ENCODE assay signal across 8 cellular contexts in genomic region chr16:31265329-31266245, GRCh38. TPM values are rescaled to one million over a fixed set of nuclear protein-coding genes. Genes with fewer than 3 reads are reported as not detected.
DNase-seq lines count a peak whose midpoint lies in the region; ATAC-seq, FAIRE-seq and TF ChIP-seq lines count a peak whose summit lies in the region.

No MANE protein-coding gene starts in this region.

- TF ChIP-seq CTCF in keratinocyte (optimal IDR thresholded peaks at IDR 0.05 in 1 of 3, IDR thresholded peaks at IDR 0.05 in 1 of 3, conservative IDR thresholded peaks at IDR 0.05 in 1 of 3; ENCODE audit: extremely low read depth in 1 of 3, insufficient read depth in 2 of 3, low read length in 3 of 3) = peak in 2 of 3 experiments; percentile 5 to 19

- no peaks in the 10 kb centered on the region for H4K20me1 ChIP-seq in keratinocyte (ENCODE audit: control insufficient read depth, extremely low read depth, insufficient read depth, low read length)

- H3K9ac ChIP-seq in keratinocyte (ENCODE audit: control insufficient read depth, extremely low read depth, insufficient read depth, low read length) = peak overlapping the region; percentile 78

- H3K27me3 ChIP-seq in keratinocyte (ENCODE audit: control insufficient read depth, extremely low read depth, insufficient read depth, low read length) = no peaks in the 10 kb centered on the region

- peak overlapping the region; percentile 73 for H3K4me2 ChIP-seq in keratinocyte (ENCODE audit: control insufficient read depth, extremely low read depth, insufficient read depth, low read depth, low read length)

- ATAC-seq in GM21576 (IDR thresholded peaks at IDR 0.05; ENCODE audit: unreplicated experiment) = peak; percentile 86

- FAIRE-seq in keratinocyte (lab: Jason Lieb, UNC) = peak; percentile 57

- H3K4me3 ChIP-seq in keratinocyte (ENCODE audit: control insufficient read depth in 2 of 3, extremely low read depth in 1 of 3, insufficient read depth in 2 of 3, low read depth in 1 of 3, low read length in 3 of 3) = peak overlapping the region in 1 of 3 experiments; percentile 27

- in situ Hi-C loops in Caki2 (cut with HindIII; ENCODE audit: low pct_unique_long_range_greater_than_20kb, low sequenced_read_pairs) (no loop called here), KBM-7 (cut with MboI; ENCODE audit: low pct_unique_long_range_greater_than_20kb, low sequenced_read_pairs) (no loop called here)

- dilution Hi-C loops in keratinocyte (cut with MboI; ENCODE audit: extremely low pct_ligation_motif_present, low sequenced_read_pairs) = no loop called here

- peak; percentile 96 for DNase-seq in Caki2 (ENCODE audit: low read depth)
- peak; percentile 25 for DNase-seq in KBM-7
- peak; percentile 70 for DNase-seq in activated T-cell treated with anti-CD3 and anti-CD28 coated beads for 24 hours (ENCODE audit: low read depth)
- peak; percentile 80 for DNase-seq in keratinocyte (ENCODE audit: low read depth, low spot score)
- DNase-seq in stimulated activated CD8-positive, alpha-beta memory T cell treated with anti-CD3 and anti-CD28 coated beads, Interleukin-7, amount 100 ng/mL, for 1 hour (ENCODE audit: low read depth in 2 of 2) = peak; percentile 18 to 36
- no peak for DNase-seq in ecto neural progenitor cell (ENCODE audit: low spot score)
- no peak for DNase-seq in C1 segment of cervical spinal cord (lab: John Stamatoyannopoulos, UW)

- H3K4me1 ChIP-seq in keratinocyte (ENCODE audit: control insufficient read depth, extremely low read depth, insufficient read depth, low read length) = peaks cover 20% of the 10 kb centered on the region

- H3K79me2 ChIP-seq in keratinocyte (ENCODE audit: control insufficient read depth, insufficient read depth, low read length) = no peaks in the 10 kb centered on the region

- no peaks in the 10 kb centered on the region for H3K9me3 ChIP-seq in keratinocyte (ENCODE audit: control insufficient read depth, low read depth, low read length)

- no peaks in the 10 kb centered on the region for H3K36me3 ChIP-seq in keratinocyte (ENCODE audit: control insufficient read depth in 2 of 2, extremely low read depth in 1 of 2, insufficient read depth in 2 of 2, low read length in 2 of 2)

- H3K9me1 ChIP-seq in keratinocyte (ENCODE audit: control insufficient read depth, extremely low read depth, insufficient read depth, low read length) = no peaks in the 10 kb centered on the region

- H2AFZ ChIP-seq in keratinocyte (ENCODE audit: control insufficient read depth, low read length) = peak overlapping the region; percentile 49

- peak overlapping the region; percentile 86 for H3K27ac ChIP-seq in keratinocyte (ENCODE audit: control insufficient read depth, insufficient read depth, low read length)

RNA-seq across cellular contexts. Expression of gene ITGAM, which starts 5.8 kb away (rescaled TPM):
- total RNA-seq in Caki2 (2014; rRNA removed; shearing (Covaris generic); ENCODE audit: low replicate concordance) = 2.0 and 3.6 TPM in 2 replicates
- 0.11 to 0.30 TPM (median 0.13 TPM) in 3 replicates for polyA plus RNA-seq in keratinocyte
- 0.14 TPM for polyA plus RNA-seq in keratinocyte (2011; ENCODE audit: low read depth)
- polyA plus RNA-seq in keratinocyte (2011; cell fraction: cytosol; rRNA removed) = 0.06 TPM in 2 replicates
- 0.36 and 0.57 TPM in 2 replicates for polyA plus RNA-seq in keratinocyte (2011; cell fraction: nucleus; rRNA removed)
- 0.13 and 0.35 TPM in 2 replicates for polyA plus RNA-seq in keratinocyte (2012; ENCODE audit: low replicate concordance)
- 0.10 to 1.6 TPM (median 0.13 TPM) in 3 replicates for polyA minus RNA-seq in keratinocyte
- polyA minus RNA-seq in keratinocyte (2011; cell fraction: cytosol; rRNA and poly(A)+ RNA removed) = not detected
- not detected in 2 replicates for polyA minus RNA-seq in keratinocyte (2011; cell fraction: nucleus; rRNA and poly(A)+ RNA removed)

RNA-seq across cellular contexts. Expression of gene PYDC1, which starts 48.7 kb away (rescaled TPM):
- not detected in 2 replicates for total RNA-seq in Caki2 (2014; rRNA removed; shearing (Covaris generic); ENCODE audit: low replicate concordance)
- polyA plus RNA-seq in keratinocyte = not detected in 3 replicates
- polyA plus RNA-seq in keratinocyte (2011; ENCODE audit: low read depth) = 5.0 TPM
- polyA plus RNA-seq in keratinocyte (2011; cell fraction: cytosol; rRNA removed) = not detected in 2 replicates
- 0.17 TPM in 1 of 2 replicates, not detected in the other for polyA plus RNA-seq in keratinocyte (2011; cell fraction: nucleus; rRNA removed)
- polyA plus RNA-seq in keratinocyte (2012; ENCODE audit: low replicate concordance) = 9.4 TPM in 1 of 2 replicates, not detected in the other
- not detected in 3 replicates for polyA minus RNA-seq in keratinocyte
- polyA minus RNA-seq in keratinocyte (2011; cell fraction: cytosol; rRNA and poly(A)+ RNA removed) = not detected
- not detected in 2 replicates for polyA minus RNA-seq in keratinocyte (2011; cell fraction: nucleus; rRNA and poly(A)+ RNA removed)

RNA-seq across cellular contexts. Expression of gene TRIM72, which starts 51.7 kb away (rescaled TPM):
- total RNA-seq in Caki2 (2014; rRNA removed; shearing (Covaris generic); ENCODE audit: low replicate concordance) = not detected in 2 replicates
- under 0.01 TPM in 1 of 3 replicates, not detected in the others for polyA plus RNA-seq in keratinocyte
- 0.06 TPM for polyA plus RNA-seq in keratinocyte (2011; ENCODE audit: low read depth)
- polyA plus RNA-seq in keratinocyte (2011; cell fraction: cytosol; rRNA removed) = not detected in 2 replicates
- polyA plus RNA-seq in keratinocyte (2011; cell fraction: nucleus; rRNA removed) = 0.01 and 0.04 TPM in 2 replicates
- 0.06 TPM in 1 of 2 replicates, not detected in the other for polyA plus RNA-seq in keratinocyte (2012; ENCODE audit: low replicate concordance)
- polyA minus RNA-seq in keratinocyte = not detected in 3 replicates
- not detected for polyA minus RNA-seq in keratinocyte (2011; cell fraction: cytosol; rRNA and poly(A)+ RNA removed)
- not detected in 2 replicates for polyA minus RNA-seq in keratinocyte (2011; cell fraction: nucleus; rRNA and poly(A)+ RNA removed)

Comparison
In these comparisons a context has a peak if more than half of its experiments do, and no peak if none do; other contexts are left out.
1. DNase-seq: peak in Caki2 (single experiment), KBM-7 (single experiment), activated T-cell treated with anti-CD3 and anti-CD28 coated beads for 24 hours (single experiment), keratinocyte (single experiment) and stimulated activated CD8-positive, alpha-beta memory T cell treated with anti-CD3 and anti-CD28 coated beads, Interleukin-7, amount 100 ng/mL, for 1 hour (2 of 2); none in ecto neural progenitor cell (single experiment) and C1 segment of cervical spinal cord (0 of 14).